ENCODE assay signal across 16 cellular contexts in genomic region chr15:68653031-68653635, GRCh38.
"Had no signal": no experiment of that assay in that cellular context is flagged by ENCODE, and none has a peak within 500 bp of the region (broad histone marks: within the 10 kb centered on the region; RNA-seq: fewer than 3 reads in every experiment).

No MANE protein-coding gene starts in this region.

- H3K27ac ChIP-seq: cardiac muscle cell, gastrocnemius medialis, neutrophil, pancreas, right lobe of liver, VCaP had no signal

- DNase-seq: activated CD4-positive, alpha-beta memory T cell treated with anti-CD3 and anti-CD28 coated beads, Interleukin-2, amount 10 ng/mL, durations not matched to agents 7 days and 5 days; activated CD8-positive, alpha-beta memory T cell treated with anti-CD3 and anti-CD28 coated beads, Interleukin-2, amount 10 ng/mL, durations not matched to agents 7 days and 5 days; activated naive CD4-positive, alpha-beta T cell treated with anti-CD3 and anti-CD28 coated beads, Interleukin-2, amount 10 ng/mL, durations not matched to agents 7 days and 5 days; gastrocnemius medialis; left ventricle myocardium inferior; mucosa of descending colon; naive B cell; pancreas; stimulated activated CD8-positive, alpha-beta memory T cell treated with anti-CD3 and anti-CD28 coated beads, Interleukin-4, amount 100 ng/mL, for 48 hours; stimulated activated naive CD4-positive, alpha-beta T cell treated with Interleukin-2 at 50 U/mL for 16 hours; T-helper 17 cell; trophoblast cell had no signal

- H3K4me1 ChIP-seq: gastrocnemius medialis, pancreas, right lobe of liver had no signal

- H3K9me3 ChIP-seq: gastrocnemius medialis, left ventricle myocardium inferior, mucosa of descending colon, neutrophil, pancreas, right lobe of liver had no signal

- H3K27me3 ChIP-seq: cardiac muscle cell, gastrocnemius medialis, neutrophil, pancreas, right lobe of liver had no signal

- H3K36me3 ChIP-seq: cardiac muscle cell, gastrocnemius medialis, neutrophil, pancreas, right lobe of liver had no signal

- ATAC-seq: activated CD8-positive, alpha-beta memory T cell treated with anti-CD3 and anti-CD28 coated beads, Interleukin-2, amount 10 ng/mL, durations not matched to agents 7 days and 5 days; gastrocnemius medialis; mucosa of descending colon; right lobe of liver; T-helper 17 cell had no signal

- H3K4me3 ChIP-seq: cardiac muscle cell, gastrocnemius medialis, left ventricle myocardium inferior, mucosa of descending colon, pancreas, right lobe of liver had no signal
